In the genomic region with DNA sequence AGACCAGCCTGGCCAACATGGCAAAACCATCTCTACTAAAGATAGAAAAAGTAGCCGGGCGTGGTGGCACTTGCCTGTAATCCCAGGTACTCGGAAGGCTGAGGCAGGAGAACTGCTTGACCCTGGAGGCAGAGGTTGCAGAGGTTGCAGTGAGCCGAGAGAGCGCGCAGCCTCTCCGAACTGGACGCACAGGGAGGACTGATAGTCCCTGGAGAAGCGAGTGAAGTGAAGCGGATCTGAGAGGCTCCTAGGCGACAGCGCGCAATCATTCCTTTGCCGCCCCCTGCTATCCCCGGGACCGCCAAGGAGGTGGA, we compare ENCODE assay signal across 8 cellular contexts. TPM values are rescaled to one million over a fixed set of nuclear protein-coding genes. Genes with fewer than 3 reads are reported as not detected.
DNase-seq lines count a peak whose midpoint lies in the region; ATAC-seq and TF ChIP-seq lines count a peak whose summit lies in the region.

No MANE protein-coding gene starts in this region.

- H2AFZ ChIP-seq in SU-DHL-6 (ENCODE audit: low read depth, low read length, severe bottlenecking), result peak overlapping the region; percentile 81

- TF ChIP-seq POLR2A in gastroesophageal sphincter (IDR thresholded peaks at IDR 0.05) (no peak), gastrocnemius medialis (IDR thresholded peaks at IDR 0.05) (no peak)

- TF ChIP-seq EP300 in gastroesophageal sphincter (IDR thresholded peaks at IDR 0.05), result no peak

- WGBS in gastroesophageal sphincter (ENCODE audit: low coverage in 1 of 2), 2 donors, result 0% methylated on average over 6 of the region's 16 CpGs; no CpG with 5 or more reads in 1 of the 2 donors

- H3K9ac ChIP-seq in SU-DHL-6 (ENCODE audit: low read length), result peak overlapping the region; percentile 74

- intact Hi-C loops in gastrocnemius medialis (cut with DNase I; ENCODE audit: low total_unique reads), result loop anchor here (1.0 to 10.0 kb wide), 8 partner anchors 36 to 788 kb away; partner anchors contain the start of genes MBD3L1, ZNF121, ZNF266 and ZNF317

- in situ Hi-C loops in gastrocnemius medialis (cut with MboI; ENCODE audit: low sequenced_read_pairs in 4 of 4), result loop anchor here in 3 of 4 donors (5.0 to 25.0 kb wide), 4 partner anchors 142 to 174 kb away; partner anchors contain the start of gene ZNF846 (in 2 of the 3)

- 0 out of 2 replicates have a peak, but pooled peaks cover 2% of the 10 kb centered on the region for H3K36me3 ChIP-seq in SU-DHL-6 (ENCODE audit: low read length)
- H3K36me3 ChIP-seq in gastroesophageal sphincter, result peaks cover 3 to 36% of the 10 kb centered on the region in 2 donors
- peaks cover 9 to 38% of the 10 kb centered on the region in 2 donors for H3K36me3 ChIP-seq in gastrocnemius medialis

- peak; percentile 15 for ATAC-seq in GM21526 (IDR thresholded peaks at IDR 0.05; ENCODE audit: low FRiP score, unreplicated experiment)
- ATAC-seq in gastroesophageal sphincter, result peak; percentile 38
- ATAC-seq in gastrocnemius medialis, result peak in 1 of 2 donors; percentile 63
- ATAC-seq in HG03135 (IDR thresholded peaks at IDR 0.05; ENCODE audit: unreplicated experiment), result no peak

- H3K4me3 ChIP-seq in SU-DHL-6 (ENCODE audit: insufficient read depth, low read length, poor library complexity, severe bottlenecking) (peak overlapping the region; percentile 83), gastroesophageal sphincter (peak overlapping the region; percentile 44 to 77), gastrocnemius medialis (peak overlapping the region; percentile 70 to 96 (median 86))

- H3K27me3 ChIP-seq in SU-DHL-6 (ENCODE audit: low read length), result no peaks in the 10 kb centered on the region
- H3K27me3 ChIP-seq in gastroesophageal sphincter, result no peaks in the 10 kb centered on the region
- H3K27me3 ChIP-seq in gastrocnemius medialis, result no peaks in the 10 kb centered on the region

- TF ChIP-seq CTCF in SU-DHL-6 (IDR thresholded peaks at IDR 0.05; ENCODE audit: insufficient read depth, low read length, poor library complexity, severe bottlenecking) (no peak), gastroesophageal sphincter (IDR thresholded peaks at IDR 0.05) (no peak), gastrocnemius medialis (IDR thresholded peaks at IDR 0.05 in 4 of 5, conservative IDR thresholded peaks at IDR 0.05 in 1 of 5) (no peak)

- H3K27ac ChIP-seq in SU-DHL-6 (ENCODE audit: low read depth, low read length), result peak overlapping the region; percentile 78
- H3K27ac ChIP-seq in gastroesophageal sphincter, result peak overlapping the region; percentile 74 to 94 (median 92)
- H3K27ac ChIP-seq in gastrocnemius medialis, result peak overlapping the region; percentile 82 to 92 (median 90)

- no peak for DNase-seq in gastrocnemius medialis
- DNase-seq in occipital lobe (lab: John Stamatoyannopoulos, UW), result no peak
- no peak for DNase-seq in NCI-H82 (lab: John Stamatoyannopoulos, UW)
- no peak for DNase-seq in MV-4-11 (lab: John Stamatoyannopoulos, UW)

- H3K4me1 ChIP-seq in gastroesophageal sphincter (peaks cover 0 to 48% (median 7%) of the 10 kb centered on the region in 3 donors), gastrocnemius medialis (peaks cover 14 to 22% of the 10 kb centered on the region in 2 donors)

- H3K9me3 ChIP-seq in SU-DHL-6 (ENCODE audit: insufficient read depth, low read length) (no peaks in the 10 kb centered on the region), gastroesophageal sphincter (no peaks in the 10 kb centered on the region), gastrocnemius medialis (no peaks in the 10 kb centered on the region)

- H3F3A ChIP-seq in SU-DHL-6 (ENCODE audit: insufficient read depth), result no peaks in the 10 kb centered on the region

- peaks cover 16% of the 10 kb centered on the region for H3K79me2 ChIP-seq in SU-DHL-6 (ENCODE audit: insufficient read depth, low read length)

- no peaks in the 10 kb centered on the region for H3K9me2 ChIP-seq in SU-DHL-6 (replicated peaks; ENCODE audit: insufficient read depth, low read length)

- no peaks in the 10 kb centered on the region for H4K20me1 ChIP-seq in SU-DHL-6 (ENCODE audit: low read depth, low read length)

- H3K4me2 ChIP-seq in SU-DHL-6 (ENCODE audit: low read depth, low read length, poor library complexity, severe bottlenecking), result peak overlapping the region; percentile 79

RNA-seq across cellular contexts. Expression of gene ZNF561, which starts 0.2 kb away (rescaled TPM):
- total RNA-seq in gastroesophageal sphincter, result 10 to 100 TPM; 20.6 to 50.5 (median 28.5) TPM
- total RNA-seq in gastrocnemius medialis, result 10 to 100 TPM in 3 of 4 donors, 1 to 10 TPM in 1; 8.7 to 17.5 (median 14.4) TPM
- 44.6 TPM for total RNA-seq in occipital lobe

RNA-seq across cellular contexts. Expression of gene ZNF121, which starts 36.5 kb away (rescaled TPM):
- total RNA-seq in gastroesophageal sphincter, result 10 to 100 TPM; 22.6 to 32.2 (median 28.1) TPM
- 10 to 100 TPM; 11.2 to 21.9 (median 14.6) TPM for total RNA-seq in gastrocnemius medialis
- total RNA-seq in occipital lobe, result 109 TPM

RNA-seq across cellular contexts. Expression of gene ZNF562, which starts 54.1 kb away (rescaled TPM):
- total RNA-seq in gastroesophageal sphincter (10 to 100 TPM; 26.9 to 35.9 (median 30.5) TPM), gastrocnemius medialis (1 to 10 TPM; 3.0 to 8.1 (median 6.6) TPM), occipital lobe (86.4 TPM)
